In genomic region chr16:10297341-10298006, GRCh38 we compare ENCODE assay signal across 10 cellular contexts.
A peak's percentile ranks its signal among the peaks of the same experiment; 100 is the strongest.
DNase-seq lines count a peak whose midpoint lies in the region; ATAC-seq, FAIRE-seq and TF ChIP-seq lines count a peak whose summit lies in the region.
"Had no signal": no experiment of that assay in that cellular context is flagged by ENCODE, and none has a peak within 500 bp of the region (broad histone marks: within the 10 kb centered on the region; RNA-seq: fewer than 3 reads in every experiment).

No MANE protein-coding gene starts in this region.

- H3K36me3 ChIP-seq in WERI-Rb-1 (no peaks in the 10 kb centered on the region), kidney (ENCODE audit: control insufficient read depth in 1 of 2, insufficient read depth in 2 of 2, low read length in 2 of 2) (no peaks in the 10 kb centered on the region)

- peak; percentile 96 for ATAC-seq in HG03280 (IDR thresholded peaks at IDR 0.05; ENCODE audit: unreplicated experiment)

- TF ChIP-seq CTCF in GM20000 (IDR thresholded peaks at IDR 0.05; ENCODE audit: extremely low read depth, missing control alignments) (no peak), WERI-Rb-1 (IDR thresholded peaks at IDR 0.05; ENCODE audit: low read depth, low read length) (no peak), kidney (IDR thresholded peaks at IDR 0.05; ENCODE audit: borderline replicate concordance, extremely low read depth, insufficient read depth) (no peak)

- no peak overlapping the region for H3K9ac ChIP-seq in kidney (ENCODE audit: low read length in 2 of 2)

- intact Hi-C loops in kidney (cut with DNase I) = loop anchor here (10.0 kb wide), 1 partner anchor 47 kb away; no protein-coding TSS in a partner anchor

- DNase-seq in Caki2 (ENCODE audit: low read depth) (peak; percentile 23), GM20000 (ENCODE audit: low spot score) (peak; percentile 78), WERI-Rb-1 (no peak), foreskin melanocyte (no peak), NCI-H748 (lab: John Stamatoyannopoulos, UW; ENCODE audit: unreplicated experiment) (no peak), NCI-H1436 treated with DMSO at 0.1 percent for 48 hours (lab: John Stamatoyannopoulos, UW) (no peak), kidney (no peak)
- DNase-seq: NCI-H1694 treated with DMSO at 0.1 percent for 48 hours had no signal

- no peaks in the 10 kb centered on the region for H3K27me3 ChIP-seq in WERI-Rb-1 (ENCODE audit: insufficient read depth, low read depth, severe bottlenecking)

- H3K4me3 ChIP-seq in WERI-Rb-1 (ENCODE audit: low read depth, low read length) (no peak overlapping the region), kidney (ENCODE audit: low read length in 2 of 2) (no peak overlapping the region)
- H3K4me3 ChIP-seq: skin epidermis had no signal

- H3K9me3 ChIP-seq in WERI-Rb-1 (ENCODE audit: severe bottlenecking) (peaks cover 6% of the 10 kb centered on the region), kidney (ENCODE audit: control insufficient read depth in 1 of 2, low read length in 2 of 2) (no peaks in the 10 kb centered on the region)

- H3K27ac ChIP-seq in WERI-Rb-1 (peak overlapping the region; percentile 55), kidney (ENCODE audit: low read depth in 2 of 2, low read length in 2 of 2) (no peak overlapping the region)

- no peaks in the 10 kb centered on the region for H3K4me1 ChIP-seq in kidney (ENCODE audit: control insufficient read depth in 1 of 2, insufficient read depth in 1 of 2, low read depth in 1 of 2, low read length in 2 of 2)

- no peak for FAIRE-seq in kidney (lab: Jason Lieb, UNC)

- in situ Hi-C loops in Caki2 (cut with HindIII; ENCODE audit: low pct_unique_long_range_greater_than_20kb, low sequenced_read_pairs) = no loop called here

Comparison
In these comparisons a context has a peak if more than half of its experiments do, and no peak if none do; other contexts are left out.
1. DNase-seq: peak in Caki2 (single experiment) and GM20000 (single experiment); none in WERI-Rb-1 (single experiment), foreskin melanocyte (single experiment), NCI-H748 (single experiment), NCI-H1436 treated with DMSO at 0.1 percent for 48 hours (single experiment) and kidney (single experiment).